ENCODE assay signal across 1 cellular context in genomic region chr19:58470837-58471543, GRCh38.
TF ChIP-seq lines count a peak whose summit lies in the region.

No MANE protein-coding gene starts in this region.

TF ChIP-seq in K562, 482 proteins besides CTCF, POLR2A, EP300 and RAD21:
- TF ChIP-seq FIP1L1 (IDR thresholded peaks at IDR 0.05; ENCODE audit: low read depth, low read length, poor library complexity, severe bottlenecking) (peak; percentile 19), POLR2G (IDR thresholded peaks at IDR 0.05; ENCODE audit: low read depth, low read length) (peak; percentile 63)
TF ChIP-seq in K562: peak in this region for 2; not testable (repeated sequence) for 480.
